8 cellular contexts compared by ENCODE assay signal in the genomic region with DNA sequence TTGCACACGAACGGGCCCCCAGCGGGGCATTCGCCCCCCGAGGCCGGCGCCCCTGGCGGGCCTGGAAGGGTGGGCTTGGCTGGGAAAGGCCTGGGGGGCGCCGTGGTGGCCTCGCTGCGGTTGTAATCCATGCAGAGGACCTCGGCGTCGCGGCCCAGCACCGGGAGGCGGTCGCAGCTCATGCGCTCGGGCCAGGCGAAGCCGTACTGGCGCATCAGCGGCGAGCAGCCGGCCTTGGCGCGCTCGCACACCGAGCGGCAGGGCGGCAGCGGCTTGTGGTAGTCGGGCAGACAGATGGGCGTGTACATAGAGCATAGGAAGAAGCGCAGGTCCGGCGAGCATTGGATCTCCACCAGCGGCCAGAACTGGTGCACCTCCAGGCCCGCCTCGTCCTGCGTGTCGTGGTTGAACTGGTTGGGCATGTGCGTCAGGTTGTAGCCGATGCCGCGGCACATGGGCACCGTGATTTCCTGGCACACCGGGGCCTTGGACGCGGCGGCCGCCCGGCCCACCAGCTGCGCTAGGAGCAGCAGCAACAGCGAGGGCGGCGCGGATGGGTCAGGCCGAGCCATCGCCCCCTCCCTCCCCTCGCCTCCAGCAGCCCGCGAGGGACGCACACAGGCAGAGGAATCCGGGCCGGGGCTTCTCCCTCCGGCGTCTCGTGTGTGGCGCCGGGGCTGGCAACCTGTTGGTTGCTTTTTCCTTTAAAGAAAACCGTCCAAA. TPM values are rescaled to one million over a fixed set of nuclear protein-coding genes. Genes with fewer than 3 reads are reported as not detected.
DNase-seq lines count a peak whose midpoint lies in the region; ATAC-seq, FAIRE-seq and TF ChIP-seq lines count a peak whose summit lies in the region.

No MANE protein-coding gene starts in this region.

- ATAC-seq in GM18907 (IDR thresholded peaks at IDR 0.05; ENCODE audit: unreplicated experiment), result no peak

- H3K4me3 Mint-ChIP-seq in mesothelial cell of epicardium, result peak overlapping the region; percentile 79

- 6% methylated on average over 46 of the region's 74 CpGs; no CpG with 5 or more reads in 1 of the 2 experiments for WGBS in H1 (ENCODE audit: extremely low coverage in 1 of 2, insufficient coverage in 1 of 2, insufficient read length in 1 of 2, insufficient replicate concordance in 2 of 2, low coverage in 1 of 2, low lambda C conversion rate in 2 of 2, missing lambda C conversion rate in 1 of 2), 2 experiments
- WGBS in testis, 2 donors, result 0 to 5% methylated on average over 20 to 61 of the region's 74 CpGs

- no peaks in the 10 kb centered on the region for H3K36me3 Mint-ChIP-seq in mesothelial cell of epicardium

- intact Hi-C loops in testis (cut with DNase I; ENCODE audit: low total_unique reads), result no loop called here

- TF ChIP-seq POLR2A in H1 (IDR thresholded peaks at IDR 0.05; ENCODE audit: control extremely low read depth in 1 of 2, low read depth in 2 of 2, low read length in 2 of 2), result no peak; a peak in 1 of 3 replicates
- TF ChIP-seq POLR2A in testis (IDR thresholded peaks at IDR 0.05), result no peak

- no peaks in the 10 kb centered on the region for H3K9me3 ChIP-seq in HUES6 (ENCODE audit: control insufficient read depth, insufficient read depth, low read depth, low read length)
- no peaks in the 10 kb centered on the region for H3K9me3 ChIP-seq in H1 (ENCODE audit: insufficient read depth in 2 of 2, low read depth in 1 of 2, low read length in 1 of 2)
- H3K9me3 ChIP-seq in testis, result no peaks in the 10 kb centered on the region

- peaks cover 12 to 16% of the 10 kb centered on the region in 2 experiments for H4K20me1 ChIP-seq in H1 (replicated peaks in 1 of 2; ENCODE audit: control insufficient read depth in 1 of 2, insufficient read depth in 2 of 2, low read length in 2 of 2)

- H3K79me1 ChIP-seq in H1 (ENCODE audit: low read depth, low read length), result peaks cover 6% of the 10 kb centered on the region

- no peak for TF ChIP-seq EP300 in H1 (IDR thresholded peaks at IDR 0.05; ENCODE audit: borderline replicate concordance in 1 of 2, low read depth in 2 of 2, low read length in 2 of 2)

- H4K91ac ChIP-seq in H1 (replicated peaks; ENCODE audit: insufficient read length, low read length), result no peak overlapping the region

- H3K14ac ChIP-seq in H1 (ENCODE audit: insufficient read length), result no peak overlapping the region

- H3K9ac ChIP-seq in HUES6 (ENCODE audit: low read length) (peak overlapping the region; percentile 94), H1 (replicated peaks in 1 of 4; ENCODE audit: extremely low read depth in 1 of 4, low read depth in 3 of 4, low read length in 3 of 4) (peak overlapping the region in 3 of 4 experiments; percentile 59 to 69 (median 66); a peak in 4 of 7 replicates)

- H3K27me3 Mint-ChIP-seq in mesothelial cell of epicardium (ENCODE audit: low read depth), result peaks cover 57% of the 10 kb centered on the region

- peak overlapping the region; percentile 73 for H2BK5ac ChIP-seq in H1 (ENCODE audit: low read depth, low read length)

- no peak overlapping the region for H2AK5ac ChIP-seq in H1 (ENCODE audit: low read depth, low read length)

- H3K18ac ChIP-seq in H1 (ENCODE audit: extremely low read depth, low read length), result peak overlapping the region; percentile 91

- no peak overlapping the region for H4K5ac ChIP-seq in H1 (ENCODE audit: insufficient read length, low read depth, low read length)

- H3K23ac ChIP-seq in H1 (ENCODE audit: insufficient read length), result no peak overlapping the region

- no peak for TF ChIP-seq RAD21 in H1 (IDR thresholded peaks at IDR 0.05 in 1 of 2, conservative IDR thresholded peaks at IDR 0.05 in 1 of 2; ENCODE audit: low read depth in 2 of 2, low read length in 2 of 2)

- H3K79me2 ChIP-seq in H1 (ENCODE audit: control insufficient read depth in 1 of 2, insufficient read depth in 2 of 2, low read length in 2 of 2), result peaks cover 31 to 58% of the 10 kb centered on the region in 2 experiments

- H3K4me1 ChIP-seq in HUES6 (ENCODE audit: control insufficient read depth, insufficient read depth, low read length) (peaks cover 66% of the 10 kb centered on the region), H1 (replicated peaks in 1 of 4; ENCODE audit: control insufficient read depth in 3 of 4, insufficient read depth in 4 of 4, low read length in 3 of 4) (peaks cover 5 to 47% (median 34%) of the 10 kb centered on the region in 4 experiments), testis (peaks cover 5% of the 10 kb centered on the region)

- H3K27ac ChIP-seq in HUES6 (ENCODE audit: low read depth, low read length) (peak overlapping the region; percentile 87; the same call in 1 of the 2 replicates), H1 (ENCODE audit: low read depth, low read length) (no peak overlapping the region), testis (no peak overlapping the region)

- peak overlapping the region; percentile 90 for H3K4me3 ChIP-seq in HUES6 (ENCODE audit: low read depth, low read length)
- H3K4me3 ChIP-seq in WI38 (ENCODE audit: low read depth, low read length), result peak overlapping the region; percentile 71
- H3K4me3 ChIP-seq in H1 (ENCODE audit: extremely low read depth in 1 of 4, insufficient read depth in 2 of 4, low read depth in 3 of 4, low read length in 4 of 4), result peak overlapping the region; percentile 84 to 96 (median 86)
- H3K4me3 ChIP-seq in testis, result peak overlapping the region; percentile 66

- peak; percentile 47 for DNase-seq in DMS153 (lab: John Stamatoyannopoulos, UW)
- DNase-seq in H1 (ENCODE audit: low read depth in 1 of 2, low spot score in 2 of 2), result peak in 1 of 2 experiments; percentile 73
- peak; percentile 25 to 51 for DNase-seq in mesothelial cell of epicardium (ENCODE audit: low spot score in 2 of 2, unreplicated experiment in 2 of 2)
- peak; percentile 51 for DNase-seq in testis
- no peak for DNase-seq in HCEC 1CT

- peaks cover 42% of the 10 kb centered on the region; the same call in 1 of the 2 replicates for H3K27me3 ChIP-seq in HUES6 (ENCODE audit: control insufficient read depth, insufficient read depth, low read length)
- peaks cover 0 to 4% (median 1%) of the 10 kb centered on the region in 4 experiments; a peak in 1 of 7 replicates for H3K27me3 ChIP-seq in H1 (replicated peaks in 1 of 4; ENCODE audit: control insufficient read depth in 3 of 4, extremely low read depth in 1 of 4, insufficient read depth in 3 of 4, low read length in 3 of 4)
- H3K27me3 ChIP-seq in testis, result no peaks in the 10 kb centered on the region

- no peak overlapping the region for H3K27ac Mint-ChIP-seq in mesothelial cell of epicardium

- H3K4me1 Mint-ChIP-seq in mesothelial cell of epicardium, result peaks cover 28% of the 10 kb centered on the region

- no peak overlapping the region for H2BK120ac ChIP-seq in H1 (replicated peaks; ENCODE audit: low read depth, low read length)

- H4K8ac ChIP-seq in H1 (ENCODE audit: extremely low read depth, insufficient read depth, low read length), result peak overlapping the region; percentile 53; the same call in 1 of the 2 replicates

- H3K56ac ChIP-seq in H1 (replicated peaks; ENCODE audit: insufficient read length, low read depth, low read length), result no peak overlapping the region

- H3K4ac ChIP-seq in H1 (replicated peaks; ENCODE audit: insufficient read length, low read depth, low read length), result no peak overlapping the region

- peaks cover 32% of the 10 kb centered on the region for H3K23me2 ChIP-seq in H1 (ENCODE audit: low read depth, low read length)

- peak overlapping the region; percentile 80 for H2BK12ac ChIP-seq in H1 (ENCODE audit: low read depth, low read length)

- H3K36me3 ChIP-seq in HUES6 (ENCODE audit: control insufficient read depth, insufficient read depth, low read length) (peaks cover 40% of the 10 kb centered on the region), H1 (ENCODE audit: control insufficient read depth in 2 of 4, insufficient read depth in 4 of 4, low read length in 3 of 4) (peaks cover 2 to 49% (median 12%) of the 10 kb centered on the region in 4 experiments; a peak in 6 of 8 replicates), testis (ENCODE audit: low read depth, missing control alignments) (no peaks in the 10 kb centered on the region)

- no peak overlapping the region for H2AFZ ChIP-seq in H1 (ENCODE audit: low read length)

- no peak for FAIRE-seq in H1 (lab: Jason Lieb, UNC)

- H3K9me3 Mint-ChIP-seq in mesothelial cell of epicardium, result no peaks in the 10 kb centered on the region

- H2BK20ac ChIP-seq in H1 (ENCODE audit: low read length), result peak overlapping the region; percentile 18; the same call in 1 of the 2 replicates

- POLR2A ChIA-PET in H1 (lab: Charles Lee; ENCODE audit: partially characterized antibody), result interaction anchor here (0.6 to 3.7 kb wide), 11 partner anchors 9 to 272 kb away, joined by 3 to 14 read pairs (median 4); a partner anchor contains a TSS

- peak overlapping the region; percentile 72; the same call in 1 of the 2 replicates for H2BK15ac ChIP-seq in H1 (ENCODE audit: low read length)

- CTCF ChIA-PET in H1 (lab: Charles Lee; ENCODE audit: partially characterized antibody), result interaction anchor here (0.8 to 7.4 kb wide), 18 partner anchors 8 to 272 kb away, joined by 3 to 69 read pairs (median 8); no protein-coding TSS in a partner anchor

- peak overlapping the region; percentile 86 to 90 for H3K4me2 ChIP-seq in H1 (ENCODE audit: insufficient read depth in 1 of 2, low read depth in 2 of 2, low read length in 2 of 2)

- TF ChIP-seq CTCF in WI38 (IDR thresholded peaks at IDR 0.05; ENCODE audit: low read depth, low read length) (no peak), H1 (IDR thresholded peaks at IDR 0.05; ENCODE audit: control extremely low read depth in 1 of 3, insufficient read depth in 1 of 3, low read depth in 1 of 3, low read length in 3 of 3) (no peak), mesothelial cell of epicardium (IDR thresholded peaks at IDR 0.05; ENCODE audit: unreplicated experiment) (no peak), testis (IDR thresholded peaks at IDR 0.05) (no peak)

RNA-seq across cellular contexts. Expression of a gene that starts 1.4 kb away (rescaled TPM):
- total RNA-seq in H1 (2021; fragmentation: NEBNext Ultra II Directional; extraction: Animal tissue kit (Norgen Biotek cat#: 25700)), result 55.2 and 56.6 TPM in 2 replicates
- polyA plus RNA-seq in H1 (2011; rRNA removed) (13.4 and 20.2 TPM in 2 replicates), testis (ENCODE audit: insufficient read depth, low read depth, low replicate concordance) (0.95 TPM)
- 15.8 TPM for polyA plus RNA-seq in H1 (2011; cell fraction: cytosol; rRNA removed)
- 21.3 TPM for polyA plus RNA-seq in H1 (2011; cell fraction: nucleus; rRNA removed)
- polyA plus RNA-seq in H1 (2012, experiment 1 of 2), result 14.2 to 20.0 TPM (median 15.9 TPM) in 4 replicates
- polyA plus RNA-seq in H1 (2012, experiment 2 of 2), result 4.5 TPM
- 33.6 TPM for polyA plus RNA-seq in H1 (2013, experiment 1 of 2)
- polyA plus RNA-seq in H1 (2013, experiment 2 of 2), result 37.1 TPM
- polyA minus RNA-seq in H1 (2011; rRNA and poly(A)+ RNA removed), result 30.0 and 33.0 TPM in 2 replicates
- 44.0 TPM for polyA minus RNA-seq in H1 (2011; cell fraction: cytosol; rRNA and poly(A)+ RNA removed)
- 60.7 TPM for polyA minus RNA-seq in H1 (2011; cell fraction: nucleus; rRNA and poly(A)+ RNA removed)
- total RNA-seq in mesothelial cell of epicardium (1.9 to 2.1 TPM (median 1.9 TPM) in 3 replicates), testis (1 to 10 TPM; 1.7 to 2.4 TPM)

RNA-seq across cellular contexts. Expression of a gene that starts 56.9 kb away (rescaled TPM):
- 35.4 and 36.2 TPM in 2 replicates for total RNA-seq in H1 (2021; fragmentation: NEBNext Ultra II Directional; extraction: Animal tissue kit (Norgen Biotek cat#: 25700))
- 10.0 and 13.3 TPM in 2 replicates for polyA plus RNA-seq in H1 (2011; rRNA removed)
- polyA plus RNA-seq in H1 (2011; cell fraction: cytosol; rRNA removed), result 14.2 TPM
- polyA plus RNA-seq in H1 (2011; cell fraction: nucleus; rRNA removed), result 15.5 TPM
- 14.6 to 24.3 TPM (median 18.2 TPM) in 4 replicates for polyA plus RNA-seq in H1 (2012, experiment 1 of 2)
- polyA plus RNA-seq in H1 (2012, experiment 2 of 2), result 5.1 TPM
- 33.4 TPM for polyA plus RNA-seq in H1 (2013, experiment 1 of 2)
- polyA plus RNA-seq in H1 (2013, experiment 2 of 2), result 31.5 TPM
- polyA minus RNA-seq in H1 (2011; rRNA and poly(A)+ RNA removed), result 16.6 and 23.9 TPM in 2 replicates
- polyA minus RNA-seq in H1 (2011; cell fraction: cytosol; rRNA and poly(A)+ RNA removed), result 16.3 TPM
- 24.5 TPM for polyA minus RNA-seq in H1 (2011; cell fraction: nucleus; rRNA and poly(A)+ RNA removed)
- 11.9 to 15.3 TPM (median 15.1 TPM) in 3 replicates for total RNA-seq in mesothelial cell of epicardium
- total RNA-seq in testis, result 10 to 100 TPM; 13.8 to 25.6 TPM
- polyA plus RNA-seq in testis (ENCODE audit: insufficient read depth, low read depth, low replicate concordance), result 32.5 TPM

Comparison
In these comparisons a context has a peak if more than half of its experiments do, and no peak if none do; other contexts are left out.
1. RNA of a gene that starts 1.4 kb away (total RNA-seq): 55.2 to 56.6 TPM in H1; 1.7 to 2.4 TPM in testis and 1.9 to 2.1 TPM in mesothelial cell of epicardium; every median in the first group is over 10 times any median in the second.
2. Peak in every context shown above with its lines, with median percentiles within 50 percentile points of each other: H3K4me3 ChIP-seq.